In genomic region chr6:31738048-31738979, GRCh38 we compare ENCODE assay signal across 9 cellular contexts. TPM values are rescaled to one million over a fixed set of nuclear protein-coding genes. Genes with fewer than 3 reads are reported as not detected.
DNase-seq lines count a peak whose midpoint lies in the region; ATAC-seq, FAIRE-seq and TF ChIP-seq lines count a peak whose summit lies in the region.
"Had no signal": no experiment of that assay in that cellular context is flagged by ENCODE, and none has a peak within 500 bp of the region (broad histone marks: within the 10 kb centered on the region; RNA-seq: fewer than 3 reads in every experiment).

No MANE protein-coding gene starts in this region.

- no peaks in the 10 kb centered on the region for H3K9me3 Mint-ChIP-seq in activated T-helper 17 cell treated with anti-CD3 and anti-CD28 coated beads, Interleukin-2, amount 50 U/mL, for 72 hours

- FAIRE-seq in D721Med (lab: Jason Lieb, UNC) = no peak

- H3K9me3 ChIP-seq in psoas muscle = no peaks in the 10 kb centered on the region

- peak overlapping the region; percentile 98 for H3K4me3 Mint-ChIP-seq in activated T-helper 17 cell treated with anti-CD3 and anti-CD28 coated beads, Interleukin-2, amount 50 U/mL, for 72 hours

- H3K4me1 Mint-ChIP-seq in activated T-helper 17 cell treated with anti-CD3 and anti-CD28 coated beads, Interleukin-2, amount 50 U/mL, for 72 hours = peaks cover 38% of the 10 kb centered on the region

- H3K4me3 ChIP-seq in psoas muscle = no peak overlapping the region

- peak; percentile 37 for ATAC-seq in activated T-helper 17 cell treated with anti-CD3 and anti-CD28 coated beads, Interleukin-2, amount 50 U/mL, for 72 hours (replicated peaks)
- no peak for ATAC-seq in psoas muscle

- peaks cover 0 to 7% of the 10 kb centered on the region in 2 donors for H3K36me3 ChIP-seq in psoas muscle (ENCODE audit: insufficient read depth in 1 of 2, low read depth in 1 of 2)

- H3K4me1 ChIP-seq in psoas muscle = peaks cover 21% of the 10 kb centered on the region

- intact Hi-C loops in psoas muscle (cut with DNase I) = loop anchor here in 1 of 2 donors (5.0 kb wide), 1 partner anchor 71 kb away; the partner anchor contains the start of genes CSNK2B and LY6G5B

- peak; percentile 21 for TF ChIP-seq CTCF in D721Med (IDR thresholded peaks at IDR 0.05; ENCODE audit: insufficient read depth, missing control alignments)
- no peak for TF ChIP-seq CTCF in psoas muscle (IDR thresholded peaks at IDR 0.05)

- H3K27ac Mint-ChIP-seq in activated T-helper 17 cell treated with anti-CD3 and anti-CD28 coated beads, Interleukin-2, amount 50 U/mL, for 72 hours = peak overlapping the region; percentile 94

- DNase-seq in D721Med (ENCODE audit: insufficient read length, low spot score) (no peak), HK-2 (ENCODE audit: unreplicated experiment) (peak; percentile 64), OCI-M2 (lab: John Stamatoyannopoulos, UW; ENCODE audit: unreplicated experiment) (peak; percentile 62), foreskin melanocyte (peak; percentile 90), psoas muscle (no peak), NCI-H128 (lab: John Stamatoyannopoulos, UW; ENCODE audit: unreplicated experiment) (no peak), mesenteric fat pad (ENCODE audit: low spot score) (no peak)

- peak overlapping the region; percentile 74 for H3K27ac ChIP-seq in psoas muscle

- H3K27me3 Mint-ChIP-seq in activated T-helper 17 cell treated with anti-CD3 and anti-CD28 coated beads, Interleukin-2, amount 50 U/mL, for 72 hours = no peaks in the 10 kb centered on the region

- peaks cover 0 to 11% (median 0%) of the 10 kb centered on the region in 3 donors for H3K27me3 ChIP-seq in psoas muscle (ENCODE audit: insufficient read depth in 3 of 3, low read length in 2 of 3)

- H3K36me3 Mint-ChIP-seq in activated T-helper 17 cell treated with anti-CD3 and anti-CD28 coated beads, Interleukin-2, amount 50 U/mL, for 72 hours (ENCODE audit: low read depth) = peaks cover 71% of the 10 kb centered on the region

- WGBS in psoas muscle, 3 donors = 44 to 50% (median 46%) methylated on average over 6 of the region's 6 CpGs

RNA-seq across cellular contexts. Expression of gene MSH5, which starts 1.5 kb away (rescaled TPM):
- 10 to 100 TPM; 78.9 to 82.6 TPM for total RNA-seq in activated T-helper 17 cell treated with anti-CD3 and anti-CD28 coated beads, Interleukin-2, amount 50 U/mL, for 72 hours
- 1 to 10 TPM; 1.7 to 3.0 (median 1.8) TPM for total RNA-seq in psoas muscle
- 1 to 10 TPM; 1.4 to 2.7 (median 1.7) TPM for polyA plus RNA-seq in psoas muscle
- total RNA-seq in mesenteric fat pad = 14.8 TPM

RNA-seq across cellular contexts. Expression of gene CLIC1, which starts 2.0 kb away (rescaled TPM):
- total RNA-seq in activated T-helper 17 cell treated with anti-CD3 and anti-CD28 coated beads, Interleukin-2, amount 50 U/mL, for 72 hours = 100 to 1,000 TPM; 406 to 482 TPM
- total RNA-seq in psoas muscle (10 to 100 TPM; 29.1 to 51.2 (median 41.9) TPM), mesenteric fat pad (408 TPM)
- 10 to 100 TPM; 20.6 to 85.9 (median 35.1) TPM for polyA plus RNA-seq in psoas muscle

RNA-seq across cellular contexts. Expression of gene DDAH2, which starts 9.2 kb away (rescaled TPM):
- 10 to 100 TPM in 1 of 2 donors, 1 to 10 TPM in 1; 9.4 to 23.8 TPM for total RNA-seq in activated T-helper 17 cell treated with anti-CD3 and anti-CD28 coated beads, Interleukin-2, amount 50 U/mL, for 72 hours
- total RNA-seq in psoas muscle (10 to 100 TPM in 2 of 4 donors, 1 to 10 TPM in 2; 8.4 to 16.2 (median 10.2) TPM), mesenteric fat pad (123 TPM)
- polyA plus RNA-seq in psoas muscle = 10 to 100 TPM in 2 of 3 donors, 1 to 10 TPM in 1; 6.3 to 13.8 (median 11.3) TPM

RNA-seq across cellular contexts. Expression of gene MPIG6B, which starts 15.1 kb away (rescaled TPM):
- total RNA-seq in activated T-helper 17 cell treated with anti-CD3 and anti-CD28 coated beads, Interleukin-2, amount 50 U/mL, for 72 hours = not detected
- under 1 TPM; 0.10 to 0.37 (median 0.22) TPM for total RNA-seq in psoas muscle
- under 1 TPM in 1 of 3 donors, not detected in 2; 0.04 TPM for polyA plus RNA-seq in psoas muscle
- not detected for total RNA-seq in mesenteric fat pad
- total RNA-seq: dermis microvascular lymphatic vessel endothelial cell had no signal

RNA-seq across cellular contexts. Expression of gene LY6G6C, which starts 16.8 kb away (rescaled TPM):
- under 1 TPM in 1 of 2 donors, not detected in 1; 0.64 TPM for total RNA-seq in activated T-helper 17 cell treated with anti-CD3 and anti-CD28 coated beads, Interleukin-2, amount 50 U/mL, for 72 hours
- total RNA-seq in psoas muscle (not detected), mesenteric fat pad (not detected)
- not detected for polyA plus RNA-seq in psoas muscle
- total RNA-seq: dermis microvascular lymphatic vessel endothelial cell had no signal

Comparison
In these comparisons a context has a peak if more than half of its experiments do, and no peak if none do; other contexts are left out.
1. DNase-seq: peak in HK-2 (single experiment), OCI-M2 (single experiment) and foreskin melanocyte (single experiment); none in D721Med (single experiment), psoas muscle (0 of 2), NCI-H128 (single experiment) and mesenteric fat pad (single experiment).